11 cellular contexts compared by ENCODE assay signal in the genomic region with DNA sequence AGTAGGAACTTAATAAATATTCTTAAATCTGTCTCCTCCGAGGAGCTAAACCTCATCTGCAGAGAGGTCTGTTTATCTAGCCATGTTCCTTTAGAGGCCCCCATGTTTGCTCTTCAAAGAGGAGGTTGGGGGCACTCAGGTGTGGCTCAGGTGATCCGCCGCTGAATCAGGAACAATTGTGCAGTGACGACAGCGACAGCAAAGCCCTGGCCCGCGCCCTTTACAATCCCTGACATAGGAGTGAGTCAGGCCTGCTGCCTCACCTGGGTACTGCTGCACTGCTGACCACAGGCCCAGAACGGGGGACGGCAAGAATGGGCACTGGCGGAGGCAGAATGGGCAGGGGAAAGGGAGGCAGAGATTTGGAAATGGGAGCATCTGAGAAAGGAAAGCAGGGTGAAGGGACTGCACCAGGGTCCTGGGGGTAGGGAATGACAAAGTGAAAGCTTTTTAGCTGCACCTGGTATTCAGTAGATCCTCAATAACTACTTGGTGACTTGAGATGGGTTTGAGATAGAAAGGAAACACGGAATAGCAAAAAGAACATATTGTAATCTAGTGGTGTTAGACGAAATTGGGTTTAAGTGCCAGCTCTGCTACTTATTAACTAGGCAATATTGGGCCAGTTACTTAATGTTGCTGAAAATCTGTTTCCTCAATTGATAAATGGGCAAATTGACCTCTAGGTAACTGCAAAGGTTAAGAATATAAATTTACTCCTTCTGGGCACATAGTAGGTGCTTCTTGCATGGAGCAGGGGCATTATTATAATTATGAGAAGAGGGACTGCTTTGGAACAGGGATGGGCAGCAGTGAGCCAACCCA. TPM values are rescaled to one million over a fixed set of nuclear protein-coding genes. Genes with fewer than 3 reads are reported as not detected.
DNase-seq lines count a peak whose midpoint lies in the region; ATAC-seq, FAIRE-seq and TF ChIP-seq lines count a peak whose summit lies in the region.
"Had no signal": no experiment of that assay in that cellular context is flagged by ENCODE, and none has a peak within 500 bp of the region (broad histone marks: within the 10 kb centered on the region; RNA-seq: fewer than 3 reads in every experiment).

No MANE protein-coding gene starts in this region.

- ATAC-seq in RWPE2 (ENCODE audit: low read depth) = peak; percentile 52
- ATAC-seq in GM18873 (IDR thresholded peaks at IDR 0.05; ENCODE audit: low FRiP score, unreplicated experiment) = no peak
- ATAC-seq: effector memory CD8-positive, alpha-beta T cell had no signal

- H3K27ac ChIP-seq in RWPE2 (ENCODE audit: poor library complexity, severe bottlenecking) = peak overlapping the region; percentile 98

- peaks cover 63% of the 10 kb centered on the region for H3K4me1 ChIP-seq in RWPE2 (ENCODE audit: insufficient read depth, poor library complexity, severe bottlenecking)

- DNase-seq in DMS53 treated with DMSO at 0.1 percent for 48 hours (lab: John Stamatoyannopoulos, UW; ENCODE audit: unreplicated experiment) (peak; percentile 78), RWPE2 (ENCODE audit: low spot score) (peak; percentile 88), renal cortical epithelial cell (ENCODE audit: low read depth) (peak; percentile 82), middle frontal gyrus (ENCODE audit: extremely low spot score, low spot score) (no peak)
- DNase-seq in stimulated activated naive CD4-positive, alpha-beta T cell treated with Interleukin-2 at 50 U/mL for 16 hours (lab: John Stamatoyannopoulos, UW) = no peak
- no peak for DNase-seq in activated CD4-positive, alpha-beta T cell treated with anti-CD3 and anti-CD28 coated beads, Interleukin-2, amount 50 U/mL, for 4 hours
- DNase-seq: activated naive CD4-positive, alpha-beta T cell treated with anti-CD3 and anti-CD28 coated beads, Interleukin-2, amount 50 U/mL, for 16 hours; CD4-positive, CD25-positive, alpha-beta regulatory T cell; effector memory CD8-positive, alpha-beta T cell had no signal

- peak; percentile 45 for FAIRE-seq in islet of Langerhans (lab: Jason Lieb, UNC)

- H3K4me3 ChIP-seq in RWPE2 (ENCODE audit: severe bottlenecking) = no peak overlapping the region

- H3K27me3 ChIP-seq in RWPE2 (ENCODE audit: insufficient read depth, poor library complexity, severe bottlenecking) = no peaks in the 10 kb centered on the region

- no peak for TF ChIP-seq CTCF in RWPE2 (IDR thresholded peaks at IDR 0.05; ENCODE audit: poor library complexity, severe bottlenecking)

- H3K9me3 ChIP-seq in RWPE2 (ENCODE audit: severe bottlenecking) = no peaks in the 10 kb centered on the region

- H3K36me3 ChIP-seq in RWPE2 (ENCODE audit: low read depth) = no peaks in the 10 kb centered on the region

RNA-seq across cellular contexts. Expression of a gene that starts 5.4 kb away (rescaled TPM):
- 56.6 and 249 TPM in 2 replicates for total RNA-seq in renal cortical epithelial cell

RNA-seq across cellular contexts. Expression of a gene that starts 7.3 kb away (rescaled TPM):
- total RNA-seq in renal cortical epithelial cell = 19.4 and 100 TPM in 2 replicates

RNA-seq across cellular contexts. Expression of a gene that starts 29.6 kb away (rescaled TPM):
- 312 and 597 TPM in 2 replicates for total RNA-seq in renal cortical epithelial cell

RNA-seq across cellular contexts. Expression of a gene that starts 32.7 kb away (rescaled TPM):
- 6.4 and 10.2 TPM in 2 replicates for total RNA-seq in renal cortical epithelial cell

RNA-seq across cellular contexts. Expression of a gene that starts 59.0 kb away (rescaled TPM):
- 0.69 and 1.7 TPM in 2 replicates for total RNA-seq in renal cortical epithelial cell

Comparison
In these comparisons a context has a peak if more than half of its experiments do, and no peak if none do; other contexts are left out.
1. DNase-seq: peak in DMS53 treated with DMSO at 0.1 percent for 48 hours (single experiment), RWPE2 (single experiment) and renal cortical epithelial cell (single experiment); none in stimulated activated naive CD4-positive, alpha-beta T cell treated with Interleukin-2 at 50 U/mL for 16 hours (single experiment), activated CD4-positive, alpha-beta T cell treated with anti-CD3 and anti-CD28 coated beads, Interleukin-2, amount 50 U/mL, for 4 hours (0 of 2) and middle frontal gyrus (single experiment).